ENCODE assay signal across 9 cellular contexts in genomic region chr1:30740952-30741894, GRCh38. TPM values are rescaled to one million over a fixed set of nuclear protein-coding genes. Genes with fewer than 3 reads are reported as not detected.
DNase-seq lines count a peak whose midpoint lies in the region; ATAC-seq, FAIRE-seq and TF ChIP-seq lines count a peak whose summit lies in the region.
"Had no signal": no experiment of that assay in that cellular context is flagged by ENCODE, and none has a peak within 500 bp of the region (broad histone marks: within the 10 kb centered on the region; RNA-seq: fewer than 3 reads in every experiment).

No MANE protein-coding gene starts in this region.

- no peaks in the 10 kb centered on the region for H3K9me2 ChIP-seq in GM23248 (ENCODE audit: insufficient read depth)

- no peak for TF ChIP-seq EP300 in sigmoid colon (IDR thresholded peaks at IDR 0.05)

- H3K27me3 ChIP-seq in BLaER1 (no peaks in the 10 kb centered on the region), SJCRH30 (no peaks in the 10 kb centered on the region), foreskin keratinocyte (no peaks in the 10 kb centered on the region), GM23248 (replicated peaks; ENCODE audit: insufficient read depth) (no peaks in the 10 kb centered on the region; the same call in 1 of the 2 replicates), sigmoid colon (no peaks in the 10 kb centered on the region)

- DNase-seq in GM12892 (ENCODE audit: insufficient read length) (no peak), SJCRH30 (peak; percentile 63 to 75), foreskin keratinocyte (peak in 1 of 2 donors; percentile 28), GM23248 (no peak), cortex of kidney (lab: John Stamatoyannopoulos, UW) (no peak), sigmoid colon (no peak), NCI-H187 (lab: John Stamatoyannopoulos, UW) (no peak)

- no peaks in the 10 kb centered on the region for H3F3A ChIP-seq in GM23248 (ENCODE audit: insufficient read depth)

- intact Hi-C loops in sigmoid colon (cut with DNase I) = no loop called here

- H4K20me1 ChIP-seq in BLaER1 (peaks cover 100% of the 10 kb centered on the region), GM23248 (ENCODE audit: insufficient read depth) (no peaks in the 10 kb centered on the region)

- peak; percentile 36 for FAIRE-seq in GM12892 (lab: Jason Lieb, UNC)
- FAIRE-seq: TTC549 had no signal

- peak; percentile 11 for ATAC-seq in foreskin keratinocyte

- H3K9ac ChIP-seq in BLaER1 (peak overlapping the region; percentile 68), GM23248 (no peak overlapping the region)

- peaks cover 93% of the 10 kb centered on the region for H3K36me3 ChIP-seq in BLaER1
- H3K36me3 ChIP-seq in SJCRH30 = peaks cover 12% of the 10 kb centered on the region
- H3K36me3 ChIP-seq in GM23248 (ENCODE audit: low read depth) = no peaks in the 10 kb centered on the region
- H3K36me3 ChIP-seq in sigmoid colon = no peaks in the 10 kb centered on the region

- H2AFZ ChIP-seq in GM23248 = no peak overlapping the region

- H3K4me1 ChIP-seq in BLaER1 = peaks cover 100% of the 10 kb centered on the region
- peaks cover 26% of the 10 kb centered on the region for H3K4me1 ChIP-seq in SJCRH30
- H3K4me1 ChIP-seq in foreskin keratinocyte = peaks cover 16% of the 10 kb centered on the region
- no peaks in the 10 kb centered on the region for H3K4me1 ChIP-seq in GM23248 (ENCODE audit: insufficient read depth)
- no peaks in the 10 kb centered on the region for H3K4me1 ChIP-seq in sigmoid colon

- no peak for TF ChIP-seq CTCF in foreskin keratinocyte (conservative IDR thresholded peaks at IDR 0.05)
- TF ChIP-seq CTCF in sigmoid colon (IDR thresholded peaks at IDR 0.05) = no peak

- peak overlapping the region; percentile 51 for H3K4me3 ChIP-seq in BLaER1
- no peak overlapping the region for H3K4me3 ChIP-seq in SJCRH30
- no peak overlapping the region for H3K4me3 ChIP-seq in GM23248
- H3K4me3 ChIP-seq in sigmoid colon = no peak overlapping the region

- TF ChIP-seq POLR2A in GM12892 (IDR thresholded peaks at IDR 0.05; ENCODE audit: low read depth, low read length) (no peak; the same call in 1 of the 2 replicates), sigmoid colon (IDR thresholded peaks at IDR 0.05) (no peak)

- 69 to 71% methylated on average over 17 of the region's 17 CpGs for WGBS in GM23248 (ENCODE audit: low coverage in 1 of 2, low lambda C conversion rate in 2 of 2, missing lambda C conversion rate in 2 of 2), 2 experiments
- 60 to 75% methylated on average over 17 of the region's 17 CpGs for WGBS in sigmoid colon, 2 donors

- in situ Hi-C loops in GM23248 (cut with MboI) = no loop called here

- H3K9me3 ChIP-seq in BLaER1 (no peaks in the 10 kb centered on the region), SJCRH30 (replicated peaks) (no peaks in the 10 kb centered on the region), GM23248 (ENCODE audit: low read depth) (no peaks in the 10 kb centered on the region), sigmoid colon (no peaks in the 10 kb centered on the region)

- H3K79me2 ChIP-seq in GM23248 (ENCODE audit: insufficient read depth) = no peaks in the 10 kb centered on the region

- H3K27ac ChIP-seq in BLaER1 (peak overlapping the region; percentile 70), SJCRH30 (peak overlapping the region; percentile 44), foreskin keratinocyte (no peak overlapping the region), GM23248 (no peak overlapping the region), sigmoid colon (no peak overlapping the region)

- H3K4me2 ChIP-seq in BLaER1 = peak overlapping the region; percentile 98
- H3K4me2 ChIP-seq in GM23248 (ENCODE audit: unreplicated experiment) = no peak overlapping the region

RNA-seq across cellular contexts. Expression of gene LAPTM5, which starts 16.4 kb away (rescaled TPM):
- polyA plus RNA-seq in GM12892 (2012; ENCODE audit: missing spikeins) = 808 TPM
- total RNA-seq in SJCRH30 (2014; rRNA removed; shearing (Covaris generic)) = 31.5 and 34.9 TPM in 2 replicates
- total RNA-seq in foreskin keratinocyte (not detected in 2 replicates), sigmoid colon (10 to 100 TPM; 30.2 to 49.6 (median 42.8) TPM)
- polyA plus RNA-seq in foreskin keratinocyte (0.02 and 0.04 TPM in 2 replicates), GM23248 (2016; fragmentation: Nextera tagmentation; extraction: Ambion mirVana) (0.36 and 0.74 TPM in 2 replicates), sigmoid colon (100 to 1,000 TPM in 2 of 3 donors, 10 to 100 TPM in 1; 35.4 to 219 (median 132) TPM)
- not detected in 2 replicates for total RNA-seq in GM23248 (2014; rRNA removed; shearing (Covaris generic))

RNA-seq across cellular contexts. Expression of gene MATN1, which starts 17.8 kb away (rescaled TPM):
- 0.30 TPM for polyA plus RNA-seq in GM12892 (2012; ENCODE audit: missing spikeins)
- total RNA-seq in SJCRH30 (2014; rRNA removed; shearing (Covaris generic)) = 0.47 and 0.89 TPM in 2 replicates
- total RNA-seq in foreskin keratinocyte = 0.07 and 0.14 TPM in 2 replicates
- 0.07 TPM in 1 of 2 replicates, not detected in the other for polyA plus RNA-seq in foreskin keratinocyte
- 0.32 TPM in 1 of 2 replicates, not detected in the other for total RNA-seq in GM23248 (2014; rRNA removed; shearing (Covaris generic))
- polyA plus RNA-seq in GM23248 (2016; fragmentation: Nextera tagmentation; extraction: Ambion mirVana) = 0.11 TPM in 1 of 2 replicates, not detected in the other
- under 1 TPM in 2 of 4 donors, not detected in 2; 0.36 to 0.54 TPM for total RNA-seq in sigmoid colon
- under 1 TPM in 1 of 3 donors, not detected in 2; 0.09 TPM for polyA plus RNA-seq in sigmoid colon

Comparison
In these comparisons a context has a peak if more than half of its experiments do, and no peak if none do; other contexts are left out.
1. H3K27ac ChIP-seq: peak in BLaER1 (single experiment) and SJCRH30 (single experiment); none in foreskin keratinocyte (single experiment), GM23248 (single experiment) and sigmoid colon (0 of 4).
2. DNase-seq: peak in SJCRH30 (2 of 2); none in GM12892 (single experiment), GM23248 (single experiment), cortex of kidney (single experiment), sigmoid colon (single experiment) and NCI-H187 (0 of 2).
3. RNA of gene LAPTM5, which starts 16.4 kb away (total RNA-seq): 30.2 to 49.6 TPM in sigmoid colon and 31.5 to 34.9 TPM in SJCRH30; not detected in foreskin keratinocyte and not detected in GM23248; every median in the first group is over 10 times any median in the second.